Comparison of ENCODE assay signal across 24 cellular contexts in the genomic region with DNA sequence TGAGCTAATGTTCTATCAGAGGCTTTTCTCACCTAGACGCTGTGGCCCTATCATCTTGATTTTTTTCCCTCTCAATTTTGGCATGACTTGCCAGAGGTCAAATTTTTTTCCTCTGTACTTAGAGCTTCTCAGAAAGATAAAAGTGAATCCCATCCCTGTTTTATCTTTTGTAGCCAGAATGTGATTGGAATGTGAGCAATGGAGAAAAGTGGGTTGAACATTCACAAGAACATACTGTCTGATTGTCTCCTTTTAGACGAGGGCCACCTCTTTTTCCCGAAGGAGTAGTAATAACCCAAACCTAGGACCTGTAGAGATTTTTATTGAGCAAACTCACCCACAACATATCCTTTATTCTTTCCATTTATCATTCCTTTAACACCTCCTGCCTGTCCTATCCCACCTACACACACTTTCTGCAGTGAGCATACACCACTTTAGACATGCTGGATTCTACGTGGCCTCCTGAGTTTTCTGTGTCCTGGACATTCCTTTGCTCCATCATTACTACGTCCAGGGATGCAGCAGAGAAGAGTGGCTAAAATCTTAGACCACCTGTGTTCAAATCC.
"Had no signal": no experiment of that assay in that cellular context is flagged by ENCODE, and none has a peak within 500 bp of the region (broad histone marks: within the 10 kb centered on the region; RNA-seq: fewer than 3 reads in every experiment).

No MANE protein-coding gene starts in this region.

- H3K27me3 Mint-ChIP-seq: T-cell had no signal

- H3K4me3 ChIP-seq: colonic mucosa, lower lobe of right lung, suprapubic skin, transverse colon had no signal

- H3K27ac Mint-ChIP-seq: activated naive CD4-positive, alpha-beta T cell treated with anti-CD3 and anti-CD28 coated beads, Interleukin-2, amount 10 ng/mL, durations not matched to agents 7 days and 5 days; activated naive CD8-positive, alpha-beta T cell treated with anti-CD3 and anti-CD28 coated beads, Interleukin-2, amount 50 U/mL, for 24 hours; endodermal cell; stimulated activated naive CD8-positive, alpha-beta T cell treated with anti-CD3 and anti-CD28 coated beads, Interleukin-15, amount 100 ng/mL, for 72 hours had no signal

- H3K27me3 ChIP-seq: brain microvascular endothelial cell, colonic mucosa, foreskin keratinocyte, suprapubic skin, transverse colon had no signal

- H3K36me3 ChIP-seq: colonic mucosa had no signal

- H3K9me3 Mint-ChIP-seq: activated naive CD4-positive, alpha-beta T cell treated with anti-CD3 and anti-CD28 coated beads, Interleukin-2, amount 10 ng/mL, durations not matched to agents 7 days and 5 days; activated naive CD8-positive, alpha-beta T cell treated with anti-CD3 and anti-CD28 coated beads, Interleukin-2, amount 50 U/mL, for 24 hours; endodermal cell; stimulated activated naive CD8-positive, alpha-beta T cell treated with anti-CD3 and anti-CD28 coated beads, Interleukin-15, amount 100 ng/mL, for 72 hours; T-cell had no signal

- H3K4me3 Mint-ChIP-seq: activated naive CD4-positive, alpha-beta T cell treated with anti-CD3 and anti-CD28 coated beads, Interleukin-2, amount 10 ng/mL, durations not matched to agents 7 days and 5 days; activated naive CD8-positive, alpha-beta T cell treated with anti-CD3 and anti-CD28 coated beads, Interleukin-2, amount 50 U/mL, for 24 hours; endodermal cell; stimulated activated naive CD8-positive, alpha-beta T cell treated with anti-CD3 and anti-CD28 coated beads, Interleukin-15, amount 100 ng/mL, for 72 hours; T-cell had no signal

- H3K27ac ChIP-seq: brain microvascular endothelial cell, foreskin keratinocyte, lower lobe of right lung, suprapubic skin had no signal

- DNase-seq: activated CD4-positive, alpha-beta T cell treated with anti-CD3 and anti-CD28 coated beads, Interleukin-2, amount 50 U/mL, for 1 hour; activated CD4-positive, CD25-positive, alpha-beta regulatory T cell treated with anti-CD3 and anti-CD28 coated beads, Interleukin-2, amount 50 U/mL, for 72 hours; activated CD8-positive, alpha-beta memory T cell treated with anti-CD3 and anti-CD28 coated beads for 24 hours; activated CD8-positive, alpha-beta memory T cell treated with anti-CD3 and anti-CD28 coated beads, Interleukin-2, amount 50 U/mL, for 48 hours; activated effector memory CD4-positive, alpha-beta T cell treated with Interleukin-2 at 50 U/mL for 16 hours; activated naive CD4-positive, alpha-beta T cell treated with anti-CD3 and anti-CD28 coated beads, Interleukin-2, amount 10 ng/mL, durations not matched to agents 7 days and 5 days; activated naive CD8-positive, alpha-beta T cell treated with anti-CD3 and anti-CD28 coated beads, Interleukin-2, amount 50 U/mL, for 24 hours; activated T-cell treated with anti-CD3 and anti-CD28 coated beads, Interleukin-2, amount 50 U/mL, for 48 hours; anterior cingulate cortex; brain microvascular endothelial cell; central memory CD4-positive, alpha-beta T cell; colonic mucosa; endodermal cell; foreskin keratinocyte; hypothalamus; left colon; lower lobe of right lung; occipital lobe; posterior cingulate gyrus; stimulated activated naive CD8-positive, alpha-beta T cell treated with anti-CD3 and anti-CD28 coated beads, Interleukin-15, amount 100 ng/mL, for 72 hours; T-cell; T-helper 9 cell; transverse colon had no signal

- H3K4me1 ChIP-seq: colonic mucosa had no signal

- H3K9me3 ChIP-seq: colonic mucosa, lower lobe of right lung, suprapubic skin, transverse colon had no signal
